ENCODE assay signal across 8 cellular contexts in genomic region chr19:48623556-48624066, GRCh38. TPM values are rescaled to one million over a fixed set of nuclear protein-coding genes. Genes with fewer than 3 reads are reported as not detected.
DNase-seq lines count a peak whose midpoint lies in the region; ATAC-seq, FAIRE-seq and TF ChIP-seq lines count a peak whose summit lies in the region.

No MANE protein-coding gene starts in this region.

- H3K4me1 ChIP-seq in kidney (ENCODE audit: control insufficient read depth in 1 of 2, insufficient read depth in 1 of 2, low read depth in 1 of 2, low read length in 2 of 2): peaks cover 7 to 16% of the 10 kb centered on the region in 2 donors
- H3K4me1 ChIP-seq in testis: peaks cover 23% of the 10 kb centered on the region

- intact Hi-C loops in activated CD4-positive, alpha-beta T cell treated with anti-CD3 and anti-CD28 coated beads for 36 hours (cut with DNase I, micrococcal nuclease): loop anchor here in 1 of 2 experiments (1.0 kb wide), 2 partner anchors 11 to 91 kb away; no protein-coding TSS in a partner anchor
- intact Hi-C loops in kidney (cut with DNase I) (no loop called here), testis (cut with DNase I; ENCODE audit: low total_unique reads) (no loop called here)

- H3K27ac ChIP-seq in kidney (ENCODE audit: low read depth in 2 of 2, low read length in 2 of 2): peak overlapping the region; percentile 40 to 89
- H3K27ac ChIP-seq in testis: peak overlapping the region; percentile 46 to 91

- no peak for TF ChIP-seq POLR2A in testis (IDR thresholded peaks at IDR 0.05)

- no peak for TF ChIP-seq CTCF in kidney (IDR thresholded peaks at IDR 0.05; ENCODE audit: borderline replicate concordance, extremely low read depth, insufficient read depth)
- TF ChIP-seq CTCF in testis (IDR thresholded peaks at IDR 0.05): no peak

- DNase-seq in activated CD4-positive, alpha-beta T cell treated with anti-CD3 and anti-CD28 coated beads for 36 hours: no peak
- DNase-seq in activated CD4-positive, alpha-beta T cell treated with anti-CD3 and anti-CD28 coated beads for 4 hours: no peak
- DNase-seq in activated naive CD4-positive, alpha-beta T cell treated with anti-CD3 and anti-CD28 coated beads, Interleukin-2, amount 50 U/mL, for 72 hours (ENCODE audit: low spot score in 2 of 2): no peak
- DNase-seq in kidney (no peak), testis (no peak), ACHN (no peak), SW480 (ENCODE audit: low spot score) (no peak)
- DNase-seq in activated CD4-positive, alpha-beta T cell treated with anti-CD3 and anti-CD28 coated beads, Interleukin-2, amount 50 U/mL, for 1 hour: no peak

- peaks cover 43% of the 10 kb centered on the region for H3K36me3 Mint-ChIP-seq in activated CD4-positive, alpha-beta T cell treated with anti-CD3 and anti-CD28 coated beads for 36 hours (ENCODE audit: low read depth)
- peaks cover 36 to 37% of the 10 kb centered on the region in 2 donors for H3K36me3 Mint-ChIP-seq in activated naive CD4-positive, alpha-beta T cell treated with anti-CD3 and anti-CD28 coated beads, Interleukin-2, amount 50 U/mL, for 72 hours

- no peaks in the 10 kb centered on the region for H3K9me3 Mint-ChIP-seq in activated CD4-positive, alpha-beta T cell treated with anti-CD3 and anti-CD28 coated beads for 36 hours (ENCODE audit: low read depth)
- H3K9me3 Mint-ChIP-seq in activated naive CD4-positive, alpha-beta T cell treated with anti-CD3 and anti-CD28 coated beads, Interleukin-2, amount 50 U/mL, for 72 hours: no peaks in the 10 kb centered on the region

- in situ Hi-C loops in ACHN (cut with HindIII; ENCODE audit: low pct_ligation_motif_present, low pct_unique_long_range_greater_than_20kb, low sequenced_read_pairs): no loop called here

- H3K9me3 ChIP-seq in kidney (ENCODE audit: control insufficient read depth in 1 of 2, low read length in 2 of 2) (no peaks in the 10 kb centered on the region), testis (no peaks in the 10 kb centered on the region)

- H3K4me3 Mint-ChIP-seq in activated CD4-positive, alpha-beta T cell treated with anti-CD3 and anti-CD28 coated beads for 36 hours: peak overlapping the region; percentile 73

- CTCF ChIA-PET in activated CD4-positive, alpha-beta T cell treated with anti-CD3 and anti-CD28 coated beads for 36 hours (lab: Charles Lee): interaction anchor here (1.2 to 1.6 kb wide), 2 partner anchors 10 to 14 kb away, joined by 4 read pairs; no protein-coding TSS in a partner anchor

- H3K27me3 Mint-ChIP-seq in activated CD4-positive, alpha-beta T cell treated with anti-CD3 and anti-CD28 coated beads for 36 hours: no peaks in the 10 kb centered on the region

- H3K36me3 ChIP-seq in kidney (ENCODE audit: control insufficient read depth in 1 of 2, insufficient read depth in 2 of 2, low read length in 2 of 2): peaks cover 0 to 4% of the 10 kb centered on the region in 2 donors
- H3K36me3 ChIP-seq in testis (ENCODE audit: low read depth, missing control alignments): no peaks in the 10 kb centered on the region

- ATAC-seq in activated CD4-positive, alpha-beta T cell treated with anti-CD3 and anti-CD28 coated beads for 36 hours: no peak
- no peak for ATAC-seq in activated naive CD4-positive, alpha-beta T cell treated with anti-CD3 and anti-CD28 coated beads, Interleukin-2, amount 50 U/mL, for 72 hours

- peak overlapping the region; percentile 49 to 58 for H3K4me3 ChIP-seq in kidney (ENCODE audit: low read length in 2 of 2)
- H3K4me3 ChIP-seq in testis: peak overlapping the region; percentile 45 to 61

- peaks cover 45% of the 10 kb centered on the region for H3K4me1 Mint-ChIP-seq in activated CD4-positive, alpha-beta T cell treated with anti-CD3 and anti-CD28 coated beads for 36 hours

- 11 to 18% methylated on average over 8 of the region's 8 CpGs for WGBS in testis, 2 donors

- H3K27me3 ChIP-seq in testis: no peaks in the 10 kb centered on the region

- no peak for FAIRE-seq in kidney (lab: Jason Lieb, UNC)

- H3K27ac Mint-ChIP-seq in activated CD4-positive, alpha-beta T cell treated with anti-CD3 and anti-CD28 coated beads for 36 hours: peak overlapping the region; percentile 99
- peak overlapping the region; percentile 86 to 97 for H3K27ac Mint-ChIP-seq in activated naive CD4-positive, alpha-beta T cell treated with anti-CD3 and anti-CD28 coated beads, Interleukin-2, amount 50 U/mL, for 72 hours

- POLR2A ChIA-PET in activated CD4-positive, alpha-beta T cell treated with anti-CD3 and anti-CD28 coated beads for 36 hours (lab: Charles Lee): interaction anchor here (1.2 to 1.5 kb wide), 2 partner anchors 10 kb away, joined by 6 to 7 read pairs; partner anchors contain the start of gene FAM83E

- H3K9ac ChIP-seq in kidney (ENCODE audit: low read length in 2 of 2): peak overlapping the region; percentile 41 to 80

RNA-seq across cellular contexts. Expression of gene SPHK2, which starts 4.3 kb away (rescaled TPM):
- total RNA-seq in activated CD4-positive, alpha-beta T cell treated with anti-CD3 and anti-CD28 coated beads for 36 hours: 10 to 100 TPM; 27.0 TPM
- total RNA-seq in activated naive CD4-positive, alpha-beta T cell treated with anti-CD3 and anti-CD28 coated beads, Interleukin-2, amount 50 U/mL, for 72 hours: 10 to 100 TPM; 25.7 to 40.4 TPM
- total RNA-seq in kidney (23.3 TPM), testis (10 to 100 TPM; 31.2 to 43.1 TPM)
- polyA plus RNA-seq in kidney (ENCODE audit: insufficient read depth, low read depth, low replicate concordance) (37.2 TPM), testis (ENCODE audit: insufficient read depth, low read depth, low replicate concordance) (47.6 TPM)

RNA-seq across cellular contexts. Expression of gene RPL18, which starts 4.6 kb away (rescaled TPM):
- 1,000 to 10,000 TPM; 2,026 to 2,191 TPM for total RNA-seq in activated CD4-positive, alpha-beta T cell treated with anti-CD3 and anti-CD28 coated beads for 36 hours
- 1,000 to 10,000 TPM; 2,030 to 2,264 TPM for total RNA-seq in activated naive CD4-positive, alpha-beta T cell treated with anti-CD3 and anti-CD28 coated beads, Interleukin-2, amount 50 U/mL, for 72 hours
- total RNA-seq in kidney: 986 TPM
- 1,596 TPM for polyA plus RNA-seq in kidney (ENCODE audit: insufficient read depth, low read depth, low replicate concordance)
- 1,000 to 10,000 TPM; 1,047 to 1,537 TPM for total RNA-seq in testis
- 1,050 TPM for polyA plus RNA-seq in testis (ENCODE audit: insufficient read depth, low read depth, low replicate concordance)

RNA-seq across cellular contexts. Expression of gene FAM83E, which starts 8.7 kb away (rescaled TPM):
- total RNA-seq in activated CD4-positive, alpha-beta T cell treated with anti-CD3 and anti-CD28 coated beads for 36 hours: 1 to 10 TPM; 1.5 to 4.1 TPM
- total RNA-seq in activated naive CD4-positive, alpha-beta T cell treated with anti-CD3 and anti-CD28 coated beads, Interleukin-2, amount 50 U/mL, for 72 hours: 1 to 10 TPM; 5.5 to 9.1 TPM
- 15.9 TPM for total RNA-seq in kidney
- polyA plus RNA-seq in kidney (ENCODE audit: insufficient read depth, low read depth, low replicate concordance): 0.41 TPM
- total RNA-seq in testis: 1 to 10 TPM in 1 of 2 donors, under 1 TPM in 1; 0.99 to 1.6 TPM
- polyA plus RNA-seq in testis (ENCODE audit: insufficient read depth, low read depth, low replicate concordance): 2.2 TPM

RNA-seq across cellular contexts. Expression of gene DBP, which starts 13.6 kb away (rescaled TPM):
- total RNA-seq in activated CD4-positive, alpha-beta T cell treated with anti-CD3 and anti-CD28 coated beads for 36 hours: 10 to 100 TPM in 1 of 2 experiments, 1 to 10 TPM in 1; 8.3 to 12.4 TPM
- total RNA-seq in activated naive CD4-positive, alpha-beta T cell treated with anti-CD3 and anti-CD28 coated beads, Interleukin-2, amount 50 U/mL, for 72 hours: 10 to 100 TPM; 10.5 to 16.9 TPM
- total RNA-seq in kidney (14.5 TPM), testis (10 to 100 TPM; 48.9 to 51.0 TPM)
- polyA plus RNA-seq in kidney (ENCODE audit: insufficient read depth, low read depth, low replicate concordance) (20.4 TPM), testis (ENCODE audit: insufficient read depth, low read depth, low replicate concordance) (30.4 TPM)

RNA-seq across cellular contexts. Expression of gene SPACA4, which starts 17.1 kb away (rescaled TPM):
- total RNA-seq in activated CD4-positive, alpha-beta T cell treated with anti-CD3 and anti-CD28 coated beads for 36 hours: not detected
- total RNA-seq in activated naive CD4-positive, alpha-beta T cell treated with anti-CD3 and anti-CD28 coated beads, Interleukin-2, amount 50 U/mL, for 72 hours: not detected
- total RNA-seq in kidney: not detected
- not detected for polyA plus RNA-seq in kidney (ENCODE audit: insufficient read depth, low read depth, low replicate concordance)
- total RNA-seq in testis: 100 to 1,000 TPM in 1 of 2 donors, 10 to 100 TPM in 1; 72.6 to 147 TPM
- polyA plus RNA-seq in testis (ENCODE audit: insufficient read depth, low read depth, low replicate concordance): 145 TPM
